1 cellular context compared by ENCODE assay signal in genomic region chr6:156513504-156513903, GRCh38.
TF ChIP-seq lines count a peak whose summit lies in the region.

No MANE protein-coding gene starts in this region.

TF ChIP-seq in GM23338, 12 proteins besides CTCF, POLR2A, EP300 and RAD21 (continued from another document):
- TF ChIP-seq, protein P1, sequence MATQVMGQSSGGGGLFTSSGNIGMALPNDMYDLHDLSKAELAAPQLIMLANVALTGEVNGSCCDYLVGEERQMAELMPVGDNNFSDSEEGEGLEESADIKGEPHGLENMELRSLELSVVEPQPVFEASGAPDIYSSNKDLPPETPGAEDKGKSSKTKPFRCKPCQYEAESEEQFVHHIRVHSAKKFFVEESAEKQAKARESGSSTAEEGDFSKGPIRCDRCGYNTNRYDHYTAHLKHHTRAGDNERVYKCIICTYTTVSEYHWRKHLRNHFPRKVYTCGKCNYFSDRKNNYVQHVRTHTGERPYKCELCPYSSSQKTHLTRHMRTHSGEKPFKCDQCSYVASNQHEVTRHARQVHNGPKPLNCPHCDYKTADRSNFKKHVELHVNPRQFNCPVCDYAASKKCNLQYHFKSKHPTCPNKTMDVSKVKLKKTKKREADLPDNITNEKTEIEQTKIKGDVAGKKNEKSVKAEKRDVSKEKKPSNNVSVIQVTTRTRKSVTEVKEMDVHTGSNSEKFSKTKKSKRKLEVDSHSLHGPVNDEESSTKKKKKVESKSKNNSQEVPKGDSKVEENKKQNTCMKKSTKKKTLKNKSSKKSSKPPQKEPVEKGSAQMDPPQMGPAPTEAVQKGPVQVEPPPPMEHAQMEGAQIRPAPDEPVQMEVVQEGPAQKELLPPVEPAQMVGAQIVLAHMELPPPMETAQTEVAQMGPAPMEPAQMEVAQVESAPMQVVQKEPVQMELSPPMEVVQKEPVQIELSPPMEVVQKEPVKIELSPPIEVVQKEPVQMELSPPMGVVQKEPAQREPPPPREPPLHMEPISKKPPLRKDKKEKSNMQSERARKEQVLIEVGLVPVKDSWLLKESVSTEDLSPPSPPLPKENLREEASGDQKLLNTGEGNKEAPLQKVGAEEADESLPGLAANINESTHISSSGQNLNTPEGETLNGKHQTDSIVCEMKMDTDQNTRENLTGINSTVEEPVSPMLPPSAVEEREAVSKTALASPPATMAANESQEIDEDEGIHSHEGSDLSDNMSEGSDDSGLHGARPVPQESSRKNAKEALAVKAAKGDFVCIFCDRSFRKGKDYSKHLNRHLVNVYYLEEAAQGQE (IDR thresholded peaks at IDR 0.05; ENCODE audit: unreplicated experiment) = no peak
- no peak for TF ChIP-seq POLR2AphosphoS5 (IDR thresholded peaks at IDR 0.05; ENCODE audit: low read depth)
- no peak for TF ChIP-seq ZNF114 (CRISPR knock-in tag; IDR thresholded peaks at IDR 0.05)
- TF ChIP-seq CREB1 (CRISPR knock-in tag; IDR thresholded peaks at IDR 0.05; ENCODE audit: low read depth) = no peak
